In genomic region chr10:17229967-17230682, GRCh38 we compare ENCODE assay signal across 8 cellular contexts. TPM values are rescaled to one million over a fixed set of nuclear protein-coding genes. Genes with fewer than 3 reads are reported as not detected.
A peak's percentile ranks its signal among the peaks of the same experiment; 100 is the strongest.
DNase-seq lines count a peak whose midpoint lies in the region; TF ChIP-seq lines count a peak whose summit lies in the region.

No MANE protein-coding gene starts in this region.

- WGBS in iPS DF 6.9 (ENCODE audit: insufficient coverage, insufficient read length), result no CpG with 5 or more reads among the region's 43 CpGs

- peaks cover 7% of the 10 kb centered on the region; the same call in 1 of the 2 replicates for H3K36me3 ChIP-seq in iPS DF 6.9 (ENCODE audit: control insufficient read depth, insufficient read depth, low read length)

- H3K4me3 ChIP-seq in iPS DF 6.9 (ENCODE audit: low read length), result peak overlapping the region; percentile 48; the same call in 1 of the 2 replicates
- peak overlapping the region; percentile 66 to 97 (median 74) for H3K4me3 ChIP-seq in skin epidermis

- peak; percentile 72 for DNase-seq in GM10248 (ENCODE audit: extremely low spot score)
- peak; percentile 50 for DNase-seq in GOT3 (lab: John Stamatoyannopoulos, UW)
- peak; percentile 84 for DNase-seq in LHCN-M2 (ENCODE audit: low read depth)
- peak; percentile 73 to 96 (median 83) for DNase-seq in T-helper 1 cell
- no peak for DNase-seq in iPS DF 6.9 (ENCODE audit: low read depth, low spot score)
- DNase-seq in amniotic stem cell (lab: John Stamatoyannopoulos, UW), result no peak

- CTCF ChIA-PET in GM10248 (lab: Yijun Ruan, JAX), result interaction anchor here (0.9 to 2.4 kb wide), 11 partner anchors 9 to 400 kb away, joined by 3 to 8 read pairs (median 4); partner anchors contain the start of gene TRDMT1

- peak overlapping the region; percentile 78 for H3K27ac ChIP-seq in angular gyrus (ENCODE audit: low read depth, low read length)
- H3K27ac ChIP-seq in iPS DF 6.9 (ENCODE audit: low read length), result no peak overlapping the region
- H3K27ac ChIP-seq in skin epidermis, result peak overlapping the region; percentile 87 to 100 (median 97)

- TF ChIP-seq CTCF in GM10248 (IDR thresholded peaks at IDR 0.05; ENCODE audit: control extremely low read depth, extremely low read depth, low read depth, missing control alignments), result no peak

- peaks cover 5% of the 10 kb centered on the region; the same call in 1 of the 2 replicates for H3K4me1 ChIP-seq in iPS DF 6.9 (ENCODE audit: control insufficient read depth, insufficient read depth, low read length)

- no peaks in the 10 kb centered on the region for H3K9me3 ChIP-seq in iPS DF 6.9 (ENCODE audit: control insufficient read depth, insufficient read depth, low read length)

- H3K27me3 ChIP-seq in iPS DF 6.9 (ENCODE audit: control insufficient read depth, insufficient read depth, low read length), result peaks cover 2% of the 10 kb centered on the region; the same call in 1 of the 2 replicates

- POLR2A ChIA-PET in GM10248 (lab: Yijun Ruan, JAX), result no interaction called here

RNA-seq across cellular contexts. Expression of gene VIM, which starts 2.1 kb away (rescaled TPM):
- 9,336 and 11,900 TPM in 2 replicates for total RNA-seq in LHCN-M2 (2014; rRNA removed)
- 5,344 TPM for polyA plus RNA-seq in LHCN-M2 (2012)

RNA-seq across cellular contexts. Expression of gene TRDMT1, which starts 28.7 kb away (rescaled TPM):
- 5.9 and 6.0 TPM in 2 replicates for total RNA-seq in LHCN-M2 (2014; rRNA removed)
- 2.3 TPM for polyA plus RNA-seq in LHCN-M2 (2012)

Comparison
In these comparisons a context has a peak if more than half of its experiments do, and no peak if none do; other contexts are left out.
1. DNase-seq: peak in GM10248 (single experiment), GOT3 (single experiment), LHCN-M2 (single experiment) and T-helper 1 cell (5 of 5); none in iPS DF 6.9 (single experiment) and amniotic stem cell (single experiment).